Comparison of ENCODE assay signal across 8 cellular contexts in genomic region chr5:131170540-131171275, GRCh38. TPM values are rescaled to one million over a fixed set of nuclear protein-coding genes. Genes with fewer than 3 reads are reported as not detected.
DNase-seq lines count a peak whose midpoint lies in the region; ATAC-seq, FAIRE-seq and TF ChIP-seq lines count a peak whose summit lies in the region.

Gene LYRM7 (plus strand): TSS chr5:131170944. CDS start chr5:131171021, 77 bp downstream.

- H3K9me3 ChIP-seq in pancreas (no peaks in the 10 kb centered on the region), tibial nerve (no peaks in the 10 kb centered on the region)

- H3K36me3 ChIP-seq in pancreas (no peaks in the 10 kb centered on the region), tibial nerve (peaks cover 0 to 5% (median 0%) of the 10 kb centered on the region in 3 donors)

- TF ChIP-seq CTCF in GM12864 (IDR thresholded peaks at IDR 0.05; ENCODE audit: low read depth, low read length, missing control alignments) = no peak
- no peak for TF ChIP-seq CTCF in pancreas (IDR thresholded peaks at IDR 0.05)
- peak in 2 of 5 experiments; percentile 5 to 37 for TF ChIP-seq CTCF in tibial nerve (IDR thresholded peaks at IDR 0.05)

- TF ChIP-seq POLR2A in tibial nerve (IDR thresholded peaks at IDR 0.05) = peak; percentile 41 to 82

- peak; percentile 97 for FAIRE-seq in pancreas (lab: Jason Lieb, UNC)

- H3K27me3 ChIP-seq in pancreas = no peaks in the 10 kb centered on the region
- no peaks in the 10 kb centered on the region for H3K27me3 ChIP-seq in tibial nerve

- DNase-seq in GM12864 (ENCODE audit: low read depth) = peak; percentile 99
- DNase-seq in NCI-H1417 (lab: John Stamatoyannopoulos, UW) = peak; percentile 95 to 99 (median 98)
- peak; percentile 100 for DNase-seq in SW 1271 (lab: John Stamatoyannopoulos, UW)
- DNase-seq in activated naive CD8-positive, alpha-beta T cell treated with anti-CD3 and anti-CD28 coated beads, Interleukin-2, amount 50 U/mL, for 16 hours (ENCODE audit: low read depth, low spot score) = peak; percentile 89
- peak; percentile 96 for DNase-seq in Right ventricle myocardium superior
- peak; percentile 84 to 98 (median 96) for DNase-seq in pancreas
- peak; percentile 89 to 95 for DNase-seq in tibial nerve (ENCODE audit: low spot score in 2 of 2)

- peak; percentile 97 for ATAC-seq in HG02759 (IDR thresholded peaks at IDR 0.05; ENCODE audit: unreplicated experiment)
- peak; percentile 99 for ATAC-seq in Right ventricle myocardium superior (ENCODE audit: poor library complexity)
- peak; percentile 97 to 99 (median 98) for ATAC-seq in pancreas

- H3K4me1 ChIP-seq in pancreas (peaks cover 3 to 9% (median 6%) of the 10 kb centered on the region in 3 donors), tibial nerve (peaks cover 0 to 24% (median 12%) of the 10 kb centered on the region in 4 donors)

- peak within 1 kb of the TSS; percentile 94 for H3K4me3 ChIP-seq in GM12864 (ENCODE audit: low read depth, low read length)
- peak within 1 kb of the TSS; percentile 40 to 61 (median 45) for H3K4me3 ChIP-seq in pancreas
- H3K4me3 ChIP-seq in tibial nerve = peak within 1 kb of the TSS; percentile 35 to 69 (median 52)

- intact Hi-C loops in Right ventricle myocardium superior (cut with DNase I) = loop anchor here (5.0 kb wide), 1 partner anchor 92 kb away; the partner anchor contains the start of gene CDC42SE2
- intact Hi-C loops in pancreas (cut with DNase I) = loop anchor here in 1 of 3 donors (10.0 kb wide), 1 partner anchor 234 kb away; no protein-coding TSS in a partner anchor

- H3K27ac ChIP-seq in pancreas (peak within 1 kb of the TSS; percentile 29 to 82 (median 62)), tibial nerve (peak within 1 kb of the TSS; percentile 56 to 91 (median 83))

- 0% methylated on average over 42 of the region's 42 CpGs for WGBS in pancreas, 2 donors
- 0% methylated on average over 37 to 42 of the region's 42 CpGs for WGBS in tibial nerve, 2 donors

- peak; percentile 47 to 86 for TF ChIP-seq EP300 in tibial nerve (IDR thresholded peaks at IDR 0.05)

RNA-seq across cellular contexts. Expression of gene LYRM7, which starts in this region (rescaled TPM):
- total RNA-seq in Right ventricle myocardium superior (29.7 TPM), pancreas (1 to 10 TPM; 2.3 to 4.8 (median 3.0) TPM), tibial nerve (10 to 100 TPM in 1 of 4 donors, 1 to 10 TPM in 3; 6.3 to 10.1 (median 8.3) TPM)
- polyA plus RNA-seq in pancreas = 1 to 10 TPM; 2.0 to 3.5 TPM

Comparison
In these comparisons a context has a peak if more than half of its experiments do, and no peak if none do; other contexts are left out.
1. Peak in every context shown above with its lines: DNase-seq, ATAC-seq, H3K4me3 ChIP-seq and H3K27ac ChIP-seq.